1 cellular context compared by ENCODE assay signal in genomic region chr17:42322382-42323267, GRCh38.
TF ChIP-seq lines count a peak whose summit lies in the region.

No MANE protein-coding gene starts in this region.

TF ChIP-seq in HepG2, 621 proteins besides CTCF, POLR2A, EP300 and RAD21 (continued from another document and continues in another):
- TF ChIP-seq CSRNP1 (CRISPR knock-in tag; IDR thresholded peaks at IDR 0.05): no peak
- no peak for TF ChIP-seq CREM (IDR thresholded peaks at IDR 0.05)
- TF ChIP-seq CREM (CRISPR knock-in tag; IDR thresholded peaks at IDR 0.05): no peak
- peak; percentile 82; the same call in 1 of the 2 replicates for TF ChIP-seq ZKSCAN8 (CRISPR knock-in tag; IDR thresholded peaks at IDR 0.05; ENCODE audit: borderline replicate concordance)
- no peak for TF ChIP-seq MBD4 (IDR thresholded peaks at IDR 0.05; ENCODE audit: borderline replicate concordance, low read length)
- TF ChIP-seq, protein P1, sequence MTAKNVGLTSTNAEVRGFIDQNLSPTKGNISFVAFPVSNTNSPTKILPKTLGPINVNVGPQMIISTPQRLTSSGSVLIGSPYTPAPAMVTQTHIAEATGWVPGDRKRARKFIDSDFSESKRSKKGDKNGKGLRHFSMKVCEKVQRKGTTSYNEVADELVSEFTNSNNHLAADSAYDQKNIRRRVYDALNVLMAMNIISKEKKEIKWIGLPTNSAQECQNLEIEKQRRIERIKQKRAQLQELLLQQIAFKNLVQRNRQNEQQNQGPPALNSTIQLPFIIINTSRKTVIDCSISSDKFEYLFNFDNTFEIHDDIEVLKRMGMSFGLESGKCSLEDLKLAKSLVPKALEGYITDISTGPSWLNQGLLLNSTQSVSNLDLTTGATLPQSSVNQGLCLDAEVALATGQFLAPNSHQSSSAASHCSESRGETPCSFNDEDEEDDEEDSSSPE (CRISPR knock-in tag; IDR thresholded peaks at IDR 0.05): no peak
- TF ChIP-seq, protein P2, sequence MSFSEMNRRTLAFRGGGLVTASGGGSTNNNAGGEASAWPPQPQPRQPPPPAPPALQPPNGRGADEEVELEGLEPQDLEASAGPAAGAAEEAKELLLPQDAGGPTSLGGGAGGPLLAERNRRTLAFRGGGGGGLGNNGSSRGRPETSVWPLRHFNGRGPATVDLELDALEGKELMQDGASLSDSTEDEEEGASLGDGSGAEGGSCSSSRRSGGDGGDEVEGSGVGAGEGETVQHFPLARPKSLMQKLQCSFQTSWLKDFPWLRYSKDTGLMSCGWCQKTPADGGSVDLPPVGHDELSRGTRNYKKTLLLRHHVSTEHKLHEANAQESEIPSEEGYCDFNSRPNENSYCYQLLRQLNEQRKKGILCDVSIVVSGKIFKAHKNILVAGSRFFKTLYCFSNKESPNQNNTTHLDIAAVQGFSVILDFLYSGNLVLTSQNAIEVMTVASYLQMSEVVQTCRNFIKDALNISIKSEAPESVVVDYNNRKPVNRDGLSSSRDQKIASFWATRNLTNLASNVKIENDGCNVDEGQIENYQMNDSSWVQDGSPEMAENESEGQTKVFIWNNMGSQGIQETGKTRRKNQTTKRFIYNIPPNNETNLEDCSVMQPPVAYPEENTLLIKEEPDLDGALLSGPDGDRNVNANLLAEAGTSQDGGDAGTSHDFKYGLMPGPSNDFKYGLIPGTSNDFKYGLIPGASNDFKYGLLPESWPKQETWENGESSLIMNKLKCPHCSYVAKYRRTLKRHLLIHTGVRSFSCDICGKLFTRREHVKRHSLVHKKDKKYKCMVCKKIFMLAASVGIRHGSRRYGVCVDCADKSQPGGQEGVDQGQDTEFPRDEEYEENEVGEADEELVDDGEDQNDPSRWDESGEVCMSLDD (CRISPR knock-in tag; IDR thresholded peaks at IDR 0.05; ENCODE audit: borderline replicate concordance): no peak
- TF ChIP-seq ZNF572 (CRISPR knock-in tag; IDR thresholded peaks at IDR 0.05): no peak
- no peak for TF ChIP-seq ARID2 (CRISPR knock-in tag; IDR thresholded peaks at IDR 0.05; ENCODE audit: borderline replicate concordance)
- TF ChIP-seq ZFP41 (CRISPR knock-in tag; IDR thresholded peaks at IDR 0.05; ENCODE audit: borderline replicate concordance): 0 out of 2 replicates have a peak, but pooled peaks have one; percentile 51
- no peak for TF ChIP-seq ATM (IDR thresholded peaks at IDR 0.05; ENCODE audit: borderline replicate concordance)
- peak; percentile 62 for TF ChIP-seq RBM22 (optimal IDR thresholded peaks at IDR 0.05; ENCODE audit: low read length)
- TF ChIP-seq ZNF670 (CRISPR knock-in tag; IDR thresholded peaks at IDR 0.05; ENCODE audit: borderline replicate concordance): no peak
- no peak for TF ChIP-seq NFE2 (CRISPR knock-in tag; IDR thresholded peaks at IDR 0.05)
- no peak for TF ChIP-seq ZNF790 (CRISPR knock-in tag; IDR thresholded peaks at IDR 0.05; ENCODE audit: borderline replicate concordance)
- no peak for TF ChIP-seq PBX3 (CRISPR knock-in tag; IDR thresholded peaks at IDR 0.05; ENCODE audit: borderline replicate concordance)
- TF ChIP-seq LCORL (IDR thresholded peaks at IDR 0.05): no peak
- TF ChIP-seq LCORL (CRISPR knock-in tag; IDR thresholded peaks at IDR 0.05): peak; percentile 67; the same call in 1 of the 2 replicates
- TF ChIP-seq PBX2 (CRISPR knock-in tag; IDR thresholded peaks at IDR 0.05): 0 out of 2 replicates have a peak, but pooled peaks have one; percentile 42
- TF ChIP-seq CENPT (CRISPR knock-in tag; IDR thresholded peaks at IDR 0.05; ENCODE audit: low read depth): no peak
- TF ChIP-seq ZNF614 (CRISPR knock-in tag; IDR thresholded peaks at IDR 0.05; ENCODE audit: borderline replicate concordance): peak; percentile 91; the same call in 1 of the 2 replicates
- TF ChIP-seq ZNF616 (CRISPR knock-in tag; IDR thresholded peaks at IDR 0.05; ENCODE audit: low read depth): no peak
- TF ChIP-seq, protein P3, sequence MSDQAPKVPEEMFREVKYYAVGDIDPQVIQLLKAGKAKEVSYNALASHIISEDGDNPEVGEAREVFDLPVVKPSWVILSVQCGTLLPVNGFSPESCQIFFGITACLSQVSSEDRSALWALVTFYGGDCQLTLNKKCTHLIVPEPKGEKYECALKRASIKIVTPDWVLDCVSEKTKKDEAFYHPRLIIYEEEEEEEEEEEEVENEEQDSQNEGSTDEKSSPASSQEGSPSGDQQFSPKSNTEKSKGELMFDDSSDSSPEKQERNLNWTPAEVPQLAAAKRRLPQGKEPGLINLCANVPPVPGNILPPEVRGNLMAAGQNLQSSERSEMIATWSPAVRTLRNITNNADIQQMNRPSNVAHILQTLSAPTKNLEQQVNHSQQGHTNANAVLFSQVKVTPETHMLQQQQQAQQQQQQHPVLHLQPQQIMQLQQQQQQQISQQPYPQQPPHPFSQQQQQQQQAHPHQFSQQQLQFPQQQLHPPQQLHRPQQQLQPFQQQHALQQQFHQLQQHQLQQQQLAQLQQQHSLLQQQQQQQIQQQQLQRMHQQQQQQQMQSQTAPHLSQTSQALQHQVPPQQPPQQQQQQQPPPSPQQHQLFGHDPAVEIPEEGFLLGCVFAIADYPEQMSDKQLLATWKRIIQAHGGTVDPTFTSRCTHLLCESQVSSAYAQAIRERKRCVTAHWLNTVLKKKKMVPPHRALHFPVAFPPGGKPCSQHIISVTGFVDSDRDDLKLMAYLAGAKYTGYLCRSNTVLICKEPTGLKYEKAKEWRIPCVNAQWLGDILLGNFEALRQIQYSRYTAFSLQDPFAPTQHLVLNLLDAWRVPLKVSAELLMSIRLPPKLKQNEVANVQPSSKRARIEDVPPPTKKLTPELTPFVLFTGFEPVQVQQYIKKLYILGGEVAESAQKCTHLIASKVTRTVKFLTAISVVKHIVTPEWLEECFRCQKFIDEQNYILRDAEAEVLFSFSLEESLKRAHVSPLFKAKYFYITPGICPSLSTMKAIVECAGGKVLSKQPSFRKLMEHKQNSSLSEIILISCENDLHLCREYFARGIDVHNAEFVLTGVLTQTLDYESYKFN (CRISPR knock-in tag; conservative IDR thresholded peaks at IDR 0.05): no peak
- TF ChIP-seq STAT5B (CRISPR knock-in tag; IDR thresholded peaks at IDR 0.05): peak; percentile 62; the same call in 1 of the 2 replicates
- TF ChIP-seq ZBTB1 (CRISPR knock-in tag; IDR thresholded peaks at IDR 0.05; ENCODE audit: borderline replicate concordance): no peak
- TF ChIP-seq ZNF792 (CRISPR knock-in tag; IDR thresholded peaks at IDR 0.05): 0 out of 2 replicates have a peak, but pooled peaks have one; percentile 61
- TF ChIP-seq MIXL1 (CRISPR knock-in tag; IDR thresholded peaks at IDR 0.05): peak; percentile 79
- TF ChIP-seq MTA3 (CRISPR knock-in tag; IDR thresholded peaks at IDR 0.05): no peak
- TF ChIP-seq PHF20 (CRISPR knock-in tag; IDR thresholded peaks at IDR 0.05): no peak
- no peak for TF ChIP-seq ZNF510 (CRISPR knock-in tag; IDR thresholded peaks at IDR 0.05; ENCODE audit: low read depth)
- TF ChIP-seq IKZF1 (IDR thresholded peaks at IDR 0.05): no peak
- no peak for TF ChIP-seq DNMT3B (CRISPR knock-in tag; conservative IDR thresholded peaks at IDR 0.05)
- 0 out of 2 replicates have a peak, but pooled peaks have one; percentile 59 for TF ChIP-seq ZBTB25 (CRISPR knock-in tag; IDR thresholded peaks at IDR 0.05)
- TF ChIP-seq MXD3 (CRISPR knock-in tag; IDR thresholded peaks at IDR 0.05): no peak; the same call in 1 of the 2 replicates
- no peak for TF ChIP-seq ZNF737 (CRISPR knock-in tag; IDR thresholded peaks at IDR 0.05; ENCODE audit: borderline replicate concordance)
- TF ChIP-seq HDAC1 (CRISPR knock-in tag; IDR thresholded peaks at IDR 0.05): no peak
- peak; percentile 80 for TF ChIP-seq ZNF331 (CRISPR knock-in tag; IDR thresholded peaks at IDR 0.05)
- no peak for TF ChIP-seq PAX8 (CRISPR knock-in tag; IDR thresholded peaks at IDR 0.05; ENCODE audit: borderline replicate concordance)
- no peak for TF ChIP-seq ZNF558 (CRISPR knock-in tag; IDR thresholded peaks at IDR 0.05; ENCODE audit: borderline replicate concordance)
- TF ChIP-seq MED8 (CRISPR knock-in tag; IDR thresholded peaks at IDR 0.05; ENCODE audit: insufficient replicate concordance): no peak
- TF ChIP-seq KAT7 (CRISPR knock-in tag; IDR thresholded peaks at IDR 0.05; ENCODE audit: borderline replicate concordance): no peak; the same call in 1 of the 2 replicates
- no peak for TF ChIP-seq ZNF605 (CRISPR knock-in tag; IDR thresholded peaks at IDR 0.05)
- no peak for TF ChIP-seq ZNF276 (CRISPR knock-in tag; IDR thresholded peaks at IDR 0.05; ENCODE audit: low read depth)
- TF ChIP-seq FIP1L1 (IDR thresholded peaks at IDR 0.05; ENCODE audit: borderline replicate concordance, insufficient read depth, low read depth, low read length): no peak
- 0 out of 2 replicates have a peak, but pooled peaks have one; percentile 13 for TF ChIP-seq ZBTB34 (CRISPR knock-in tag; IDR thresholded peaks at IDR 0.05)
- TF ChIP-seq ZNF263 (CRISPR knock-in tag; IDR thresholded peaks at IDR 0.05): 0 out of 2 replicates have a peak, but pooled peaks have one; percentile 47
- no peak for TF ChIP-seq TBX2 (CRISPR knock-in tag; IDR thresholded peaks at IDR 0.05; ENCODE audit: borderline replicate concordance)
- peak; percentile 86 for TF ChIP-seq THAP11 (CRISPR knock-in tag; IDR thresholded peaks at IDR 0.05)
- no peak for TF ChIP-seq ZNF781 (CRISPR knock-in tag; IDR thresholded peaks at IDR 0.05; ENCODE audit: borderline replicate concordance, not compliant biosample characterization)
- TF ChIP-seq ZNF383 (CRISPR knock-in tag; IDR thresholded peaks at IDR 0.05; ENCODE audit: borderline replicate concordance): no peak
